ENCODE assay signal across 1 cellular context in genomic region chr11:121564948-121565684, GRCh38.
TF ChIP-seq lines count a peak whose summit lies in the region.

No MANE protein-coding gene starts in this region.

TF ChIP-seq in HepG2, 621 proteins besides CTCF, POLR2A, EP300 and RAD21 (continued from another document and continues in another):
- TF ChIP-seq, protein P1, sequence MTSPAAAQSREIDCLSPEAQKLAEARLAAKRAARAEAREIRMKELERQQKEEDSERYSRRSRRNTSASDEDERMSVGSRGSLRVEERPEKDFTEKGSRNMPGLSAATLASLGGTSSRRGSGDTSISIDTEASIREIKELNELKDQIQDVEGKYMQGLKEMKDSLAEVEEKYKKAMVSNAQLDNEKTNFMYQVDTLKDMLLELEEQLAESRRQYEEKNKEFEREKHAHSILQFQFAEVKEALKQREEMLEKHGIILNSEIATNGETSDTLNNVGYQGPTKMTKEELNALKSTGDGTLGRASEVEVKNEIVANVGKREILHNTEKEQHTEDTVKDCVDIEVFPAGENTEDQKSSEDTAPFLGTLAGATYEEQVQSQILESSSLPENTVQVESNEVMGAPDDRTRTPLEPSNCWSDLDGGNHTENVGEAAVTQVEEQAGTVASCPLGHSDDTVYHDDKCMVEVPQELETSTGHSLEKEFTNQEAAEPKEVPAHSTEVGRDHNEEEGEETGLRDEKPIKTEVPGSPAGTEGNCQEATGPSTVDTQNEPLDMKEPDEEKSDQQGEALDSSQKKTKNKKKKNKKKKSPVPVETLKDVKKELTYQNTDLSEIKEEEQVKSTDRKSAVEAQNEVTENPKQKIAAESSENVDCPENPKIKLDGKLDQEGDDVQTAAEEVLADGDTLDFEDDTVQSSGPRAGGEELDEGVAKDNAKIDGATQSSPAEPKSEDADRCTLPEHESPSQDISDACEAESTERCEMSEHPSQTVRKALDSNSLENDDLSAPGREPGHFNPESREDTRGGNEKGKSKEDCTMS (CRISPR knock-in tag; conservative IDR thresholded peaks at IDR 0.05): no peak
- TF ChIP-seq ZNF709 (CRISPR knock-in tag; IDR thresholded peaks at IDR 0.05) (no peak), THAP9 (CRISPR knock-in tag; IDR thresholded peaks at IDR 0.05; ENCODE audit: borderline replicate concordance) (no peak), ZBTB38 (CRISPR knock-in tag; IDR thresholded peaks at IDR 0.05) (no peak), ZNF674 (CRISPR knock-in tag; IDR thresholded peaks at IDR 0.05; ENCODE audit: low read depth) (no peak), ZNF800 (CRISPR knock-in tag; IDR thresholded peaks at IDR 0.05) (no peak), ZSCAN25 (CRISPR knock-in tag; IDR thresholded peaks at IDR 0.05) (no peak), ZSCAN21 (CRISPR knock-in tag; IDR thresholded peaks at IDR 0.05; ENCODE audit: borderline replicate concordance) (no peak), ZNF44 (CRISPR knock-in tag; IDR thresholded peaks at IDR 0.05) (no peak), SAFB2 (CRISPR knock-in tag; IDR thresholded peaks at IDR 0.05; ENCODE audit: borderline replicate concordance, low read depth) (no peak), TOE1 (CRISPR knock-in tag; IDR thresholded peaks at IDR 0.05) (no peak; the same call in 1 of the 2 replicates), ZNF746 (CRISPR knock-in tag; IDR thresholded peaks at IDR 0.05) (no peak), TRIM22 (IDR thresholded peaks at IDR 0.05) (no peak), SP140L (CRISPR knock-in tag; IDR thresholded peaks at IDR 0.05; ENCODE audit: borderline replicate concordance) (no peak), ETV5 (CRISPR knock-in tag; IDR thresholded peaks at IDR 0.05; ENCODE audit: borderline replicate concordance) (peak; percentile 83), ZNF441 (CRISPR knock-in tag; IDR thresholded peaks at IDR 0.05; ENCODE audit: borderline replicate concordance) (no peak), ZNF790 (CRISPR knock-in tag; IDR thresholded peaks at IDR 0.05; ENCODE audit: borderline replicate concordance) (no peak), PHF5A (CRISPR knock-in tag; IDR thresholded peaks at IDR 0.05; ENCODE audit: low read depth, unreplicated experiment) (peak; percentile 55), KLF15 (CRISPR knock-in tag; IDR thresholded peaks at IDR 0.05; ENCODE audit: borderline replicate concordance) (no peak), CAMTA2 (CRISPR knock-in tag; IDR thresholded peaks at IDR 0.05; ENCODE audit: borderline replicate concordance) (no peak), SMAD9 (CRISPR knock-in tag; IDR thresholded peaks at IDR 0.05) (no peak), FOXO4 (CRISPR knock-in tag; conservative IDR thresholded peaks at IDR 0.05) (no peak), KAT7 (CRISPR knock-in tag; IDR thresholded peaks at IDR 0.05; ENCODE audit: borderline replicate concordance) (no peak), PRDM4 (CRISPR knock-in tag; IDR thresholded peaks at IDR 0.05; ENCODE audit: borderline replicate concordance) (no peak), ZNF546 (CRISPR knock-in tag; conservative IDR thresholded peaks at IDR 0.05) (no peak), TOPORS (CRISPR knock-in tag; IDR thresholded peaks at IDR 0.05) (no peak)
- TF ChIP-seq, protein P2, sequence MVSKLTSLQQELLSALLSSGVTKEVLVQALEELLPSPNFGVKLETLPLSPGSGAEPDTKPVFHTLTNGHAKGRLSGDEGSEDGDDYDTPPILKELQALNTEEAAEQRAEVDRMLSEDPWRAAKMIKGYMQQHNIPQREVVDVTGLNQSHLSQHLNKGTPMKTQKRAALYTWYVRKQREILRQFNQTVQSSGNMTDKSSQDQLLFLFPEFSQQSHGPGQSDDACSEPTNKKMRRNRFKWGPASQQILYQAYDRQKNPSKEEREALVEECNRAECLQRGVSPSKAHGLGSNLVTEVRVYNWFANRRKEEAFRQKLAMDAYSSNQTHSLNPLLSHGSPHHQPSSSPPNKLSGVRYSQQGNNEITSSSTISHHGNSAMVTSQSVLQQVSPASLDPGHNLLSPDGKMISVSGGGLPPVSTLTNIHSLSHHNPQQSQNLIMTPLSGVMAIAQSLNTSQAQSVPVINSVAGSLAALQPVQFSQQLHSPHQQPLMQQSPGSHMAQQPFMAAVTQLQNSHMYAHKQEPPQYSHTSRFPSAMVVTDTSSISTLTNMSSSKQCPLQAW (CRISPR knock-in tag; IDR thresholded peaks at IDR 0.05): peak; percentile 68
- TF ChIP-seq, protein P3, sequence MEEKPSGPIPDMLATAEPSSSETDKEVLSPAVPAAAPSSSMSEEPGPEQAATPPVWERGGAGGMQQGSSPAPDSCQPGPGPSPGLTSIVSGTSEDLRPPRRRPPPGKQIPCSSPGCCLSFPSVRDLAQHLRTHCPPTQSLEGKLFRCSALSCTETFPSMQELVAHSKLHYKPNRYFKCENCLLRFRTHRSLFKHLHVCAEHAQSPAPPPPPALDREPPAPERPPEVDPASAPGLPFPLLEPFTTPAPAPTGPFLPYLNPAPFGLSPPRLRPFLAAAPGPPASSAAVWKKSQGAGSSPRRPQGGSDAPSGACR (CRISPR knock-in tag; IDR thresholded peaks at IDR 0.05): no peak
- TF ChIP-seq, protein P4, sequence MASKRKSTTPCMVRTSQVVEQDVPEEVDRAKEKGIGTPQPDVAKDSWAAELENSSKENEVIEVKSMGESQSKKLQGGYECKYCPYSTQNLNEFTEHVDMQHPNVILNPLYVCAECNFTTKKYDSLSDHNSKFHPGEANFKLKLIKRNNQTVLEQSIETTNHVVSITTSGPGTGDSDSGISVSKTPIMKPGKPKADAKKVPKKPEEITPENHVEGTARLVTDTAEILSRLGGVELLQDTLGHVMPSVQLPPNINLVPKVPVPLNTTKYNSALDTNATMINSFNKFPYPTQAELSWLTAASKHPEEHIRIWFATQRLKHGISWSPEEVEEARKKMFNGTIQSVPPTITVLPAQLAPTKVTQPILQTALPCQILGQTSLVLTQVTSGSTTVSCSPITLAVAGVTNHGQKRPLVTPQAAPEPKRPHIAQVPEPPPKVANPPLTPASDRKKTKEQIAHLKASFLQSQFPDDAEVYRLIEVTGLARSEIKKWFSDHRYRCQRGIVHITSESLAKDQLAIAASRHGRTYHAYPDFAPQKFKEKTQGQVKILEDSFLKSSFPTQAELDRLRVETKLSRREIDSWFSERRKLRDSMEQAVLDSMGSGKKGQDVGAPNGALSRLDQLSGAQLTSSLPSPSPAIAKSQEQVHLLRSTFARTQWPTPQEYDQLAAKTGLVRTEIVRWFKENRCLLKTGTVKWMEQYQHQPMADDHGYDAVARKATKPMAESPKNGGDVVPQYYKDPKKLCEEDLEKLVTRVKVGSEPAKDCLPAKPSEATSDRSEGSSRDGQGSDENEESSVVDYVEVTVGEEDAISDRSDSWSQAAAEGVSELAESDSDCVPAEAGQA (IDR thresholded peaks at IDR 0.05; ENCODE audit: low read depth): no peak
- TF ChIP-seq, protein P4 (CRISPR knock-in tag; IDR thresholded peaks at IDR 0.05; ENCODE audit: borderline replicate concordance): no peak
- TF ChIP-seq, protein P5, sequence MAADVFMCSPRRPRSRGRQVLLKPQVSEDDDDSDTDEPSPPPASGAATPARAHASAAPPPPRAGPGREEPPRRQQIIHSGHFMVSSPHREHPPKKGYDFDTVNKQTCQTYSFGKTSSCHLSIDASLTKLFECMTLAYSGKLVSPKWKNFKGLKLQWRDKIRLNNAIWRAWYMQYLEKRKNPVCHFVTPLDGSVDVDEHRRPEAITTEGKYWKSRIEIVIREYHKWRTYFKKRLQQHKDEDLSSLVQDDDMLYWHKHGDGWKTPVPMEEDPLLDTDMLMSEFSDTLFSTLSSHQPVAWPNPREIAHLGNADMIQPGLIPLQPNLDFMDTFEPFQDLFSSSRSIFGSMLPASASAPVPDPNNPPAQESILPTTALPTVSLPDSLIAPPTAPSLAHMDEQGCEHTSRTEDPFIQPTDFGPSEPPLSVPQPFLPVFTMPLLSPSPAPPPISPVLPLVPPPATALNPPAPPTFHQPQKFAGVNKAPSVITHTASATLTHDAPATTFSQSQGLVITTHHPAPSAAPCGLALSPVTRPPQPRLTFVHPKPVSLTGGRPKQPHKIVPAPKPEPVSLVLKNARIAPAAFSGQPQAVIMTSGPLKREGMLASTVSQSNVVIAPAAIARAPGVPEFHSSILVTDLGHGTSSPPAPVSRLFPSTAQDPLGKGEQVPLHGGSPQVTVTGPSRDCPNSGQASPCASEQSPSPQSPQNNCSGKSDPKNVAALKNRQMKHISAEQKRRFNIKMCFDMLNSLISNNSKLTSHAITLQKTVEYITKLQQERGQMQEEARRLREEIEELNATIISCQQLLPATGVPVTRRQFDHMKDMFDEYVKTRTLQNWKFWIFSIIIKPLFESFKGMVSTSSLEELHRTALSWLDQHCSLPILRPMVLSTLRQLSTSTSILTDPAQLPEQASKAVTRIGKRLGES (CRISPR knock-in tag; IDR thresholded peaks at IDR 0.05; ENCODE audit: borderline replicate concordance): no peak
